In the genomic region with DNA sequence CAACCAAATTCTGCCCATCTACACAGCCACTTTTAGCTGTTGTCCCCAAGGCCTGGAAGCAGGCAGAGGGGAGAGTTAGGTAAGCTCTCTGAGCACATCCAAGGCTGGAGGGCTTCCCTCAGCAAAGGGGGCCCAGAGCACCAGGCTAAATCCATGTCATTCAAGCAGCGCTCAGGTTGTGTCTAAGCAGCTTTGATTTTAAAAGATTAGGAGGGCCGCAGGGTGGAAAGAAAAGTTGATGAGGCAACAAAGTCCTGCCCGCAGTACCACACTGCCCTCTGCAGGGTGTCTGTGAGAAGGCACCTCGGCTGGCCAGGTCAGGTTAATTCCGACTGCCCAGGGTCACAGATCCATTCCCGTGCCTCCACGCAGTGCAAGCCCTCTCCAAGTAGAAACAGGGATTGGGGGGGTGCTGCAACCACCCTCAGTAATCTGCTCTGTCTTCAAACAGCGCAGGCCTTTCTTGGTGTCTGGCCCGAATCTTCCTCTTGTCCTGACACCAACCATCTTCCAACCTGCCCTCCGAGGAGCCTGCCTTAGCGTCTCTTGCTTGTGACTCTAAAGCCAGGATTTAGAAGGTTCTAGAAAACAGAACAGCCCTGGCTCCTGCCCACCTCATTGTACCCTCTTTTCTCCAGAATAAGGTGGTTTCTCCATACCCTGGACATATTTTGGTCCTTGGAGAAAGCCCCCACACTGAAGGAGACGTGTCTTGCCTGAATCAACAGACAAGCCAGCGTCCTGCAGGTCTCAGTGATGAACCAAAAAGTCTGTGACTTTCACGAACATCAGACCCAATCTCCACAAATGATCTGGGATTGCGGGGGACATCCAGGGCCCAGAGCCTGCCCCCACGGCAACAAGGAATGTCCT, we compare ENCODE assay signal across 9 cellular contexts.
DNase-seq lines count a peak whose midpoint lies in the region; ATAC-seq, FAIRE-seq and TF ChIP-seq lines count a peak whose summit lies in the region.
"Had no signal": no experiment of that assay in that cellular context is flagged by ENCODE, and none has a peak within 500 bp of the region (broad histone marks: within the 10 kb centered on the region; RNA-seq: fewer than 3 reads in every experiment).

No MANE protein-coding gene starts in this region.

- no peak for ATAC-seq in GM21528 (IDR thresholded peaks at IDR 0.05; ENCODE audit: low FRiP score, unreplicated experiment)

- no peak overlapping the region for H3K4me3 ChIP-seq in NT2/D1 (ENCODE audit: insufficient read length, low read depth)
- no peak overlapping the region for H3K4me3 ChIP-seq in endothelial cell of umbilical vein (replicated peaks in 1 of 3; ENCODE audit: insufficient read depth in 1 of 3, low read depth in 1 of 3, low read length in 3 of 3)

- H3K4me1 ChIP-seq in NT2/D1 (ENCODE audit: insufficient read depth, insufficient read length) = peaks cover 12% of the 10 kb centered on the region
- no peaks in the 10 kb centered on the region for H3K4me1 ChIP-seq in endothelial cell of umbilical vein (ENCODE audit: control insufficient read depth, extremely low read depth, insufficient read depth, low read length)

- H3K27ac ChIP-seq in endothelial cell of umbilical vein (ENCODE audit: insufficient read depth, low read depth, low read length) = no peak overlapping the region

- H3K9me1 ChIP-seq in endothelial cell of umbilical vein (replicated peaks; ENCODE audit: control insufficient read depth, extremely low read depth, insufficient read depth, low read length) = no peaks in the 10 kb centered on the region

- peak overlapping the region; percentile 79 for H3K27ac Mint-ChIP-seq in mesothelial cell of epicardium
- H3K27ac Mint-ChIP-seq: dendritic cell treated with granulocyte-macrophage colony-stimulating factor and Interleukin-4, amounts not matched to agents 40 ng/mL and 50 ng/mL, for 4 days had no signal

- H4K20me1 ChIP-seq in endothelial cell of umbilical vein (replicated peaks; ENCODE audit: control insufficient read depth, extremely low read depth, insufficient read depth, low read length) = no peaks in the 10 kb centered on the region

- no peaks in the 10 kb centered on the region for H3K9me3 Mint-ChIP-seq in mesothelial cell of epicardium
- H3K9me3 Mint-ChIP-seq: dendritic cell treated with granulocyte-macrophage colony-stimulating factor and Interleukin-4, amounts not matched to agents 40 ng/mL and 50 ng/mL, for 4 days had no signal

- H3K36me3 Mint-ChIP-seq in mesothelial cell of epicardium = peaks cover 3% of the 10 kb centered on the region

- no TSS peak for BruUV-seq in endothelial cell of umbilical vein (replicated peaks; lab: Mats Ljungman, UMichigan)

- H3K36me3 ChIP-seq in NT2/D1 (ENCODE audit: insufficient read depth, insufficient read length, low read length) = no peaks in the 10 kb centered on the region
- no peaks in the 10 kb centered on the region for H3K36me3 ChIP-seq in endothelial cell of umbilical vein (ENCODE audit: control insufficient read depth in 2 of 2, extremely low read depth in 1 of 2, insufficient read depth in 2 of 2, low read length in 2 of 2)

- CTCF ChIA-PET in endothelial cell of umbilical vein (lab: Charles Lee) = interaction anchor here (0.6 to 4.5 kb wide), 37 partner anchors 9 to 1268 kb away, joined by 3 to 73 read pairs (median 5); a partner anchor contains a TSS

- H3K27me3 ChIP-seq in NT2/D1 (ENCODE audit: insufficient read depth, insufficient read length) = peaks cover 7% of the 10 kb centered on the region
- H3K27me3 ChIP-seq in endothelial cell of umbilical vein (ENCODE audit: control insufficient read depth in 2 of 2, insufficient read depth in 2 of 2, low read length in 2 of 2) = peaks cover 0 to 5% of the 10 kb centered on the region in 2 experiments

- H3K9me3 ChIP-seq in NT2/D1 (ENCODE audit: insufficient read depth, low read length) (peaks cover 12% of the 10 kb centered on the region; the same call in 1 of the 2 replicates), endothelial cell of umbilical vein (replicated peaks; ENCODE audit: control insufficient read depth, insufficient read depth, low read length) (no peaks in the 10 kb centered on the region)

- peak overlapping the region; percentile 11 for H3K9ac ChIP-seq in NT2/D1 (ENCODE audit: insufficient read length, low read depth)
- H3K9ac ChIP-seq in endothelial cell of umbilical vein (replicated peaks; ENCODE audit: extremely low read depth, insufficient read depth, low read length) = no peak overlapping the region

- no peak for TF ChIP-seq POLR2A in endothelial cell of umbilical vein (IDR thresholded peaks at IDR 0.05; ENCODE audit: low read depth, low read length)

- no peak overlapping the region for H3K4me2 ChIP-seq in endothelial cell of umbilical vein (ENCODE audit: insufficient read depth, low read length)

- POLR2A ChIA-PET in endothelial cell of umbilical vein (lab: Charles Lee) = no interaction called here

- no peak overlapping the region for H3K4me3 Mint-ChIP-seq in mesothelial cell of epicardium
- H3K4me3 Mint-ChIP-seq: dendritic cell treated with granulocyte-macrophage colony-stimulating factor and Interleukin-4, amounts not matched to agents 40 ng/mL and 50 ng/mL, for 4 days had no signal

- FAIRE-seq in endothelial cell of umbilical vein (lab: Jason Lieb, UNC) = peak; percentile 81

- no peaks in the 10 kb centered on the region for H3K27me3 Mint-ChIP-seq in mesothelial cell of epicardium (ENCODE audit: low read depth)

- no peaks in the 10 kb centered on the region for H3K79me2 ChIP-seq in endothelial cell of umbilical vein (ENCODE audit: control insufficient read depth, insufficient read depth, low read length)

- intact Hi-C loops in endothelial cell of umbilical vein (cut with micrococcal nuclease) = loop anchor here (1.0 to 5.0 kb wide), 7 partner anchors 63 to 1196 kb away; no protein-coding TSS in a partner anchor

- DNase-seq in ELF-1 (ENCODE audit: low read depth, low spot score) (peak; percentile 95), HS-5 (ENCODE audit: low read depth) (peak; percentile 34), NT2/D1 (ENCODE audit: low read depth, low spot score) (peak; percentile 71), endothelial cell of umbilical vein (ENCODE audit: low read depth, low spot score) (peak; percentile 55), mesothelial cell of epicardium (ENCODE audit: low spot score in 2 of 2, unreplicated experiment in 2 of 2) (peak; percentile 57 to 91)
- DNase-seq in activated CD8-positive, alpha-beta memory T cell treated with anti-CD3 and anti-CD28 coated beads, Interleukin-2, amount 50 U/mL, for 1 hour (ENCODE audit: extremely low read depth) = peak; percentile 13
- DNase-seq in stimulated activated CD8-positive, alpha-beta memory T cell treated with anti-CD3 and anti-CD28 coated beads, Interleukin-15, amount 100 ng/mL, for 4 hours (ENCODE audit: low read depth in 2 of 2) = peak; percentile 22 to 29

- peaks cover 32% of the 10 kb centered on the region for H3K4me1 Mint-ChIP-seq in mesothelial cell of epicardium

- dilution Hi-C loops in endothelial cell of umbilical vein (cut with MboI; ENCODE audit: extremely low pct_ligation_motif_present, low sequenced_read_pairs) = no loop called here

- TF ChIP-seq CTCF in endothelial cell of umbilical vein (IDR thresholded peaks at IDR 0.05; ENCODE audit: extremely low read depth in 1 of 2, insufficient read depth in 1 of 2, low read depth in 1 of 2, low read length in 2 of 2) = peak; percentile 77 to 94
- peak; percentile 93 for TF ChIP-seq CTCF in mesothelial cell of epicardium (IDR thresholded peaks at IDR 0.05; ENCODE audit: unreplicated experiment)

- no peak overlapping the region for H2AFZ ChIP-seq in endothelial cell of umbilical vein (ENCODE audit: low read depth, low read length)

TF ChIP-seq in endothelial cell of umbilical vein, 7 proteins besides CTCF, POLR2A, EP300 and RAD21:
- TF ChIP-seq, protein P1, sequence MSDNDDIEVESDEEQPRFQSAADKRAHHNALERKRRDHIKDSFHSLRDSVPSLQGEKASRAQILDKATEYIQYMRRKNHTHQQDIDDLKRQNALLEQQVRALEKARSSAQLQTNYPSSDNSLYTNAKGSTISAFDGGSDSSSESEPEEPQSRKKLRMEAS (IDR thresholded peaks at IDR 0.05; ENCODE audit: insufficient read depth, insufficient read length) = no peak
- no peak for TF ChIP-seq MYC (IDR thresholded peaks at IDR 0.05; ENCODE audit: low read depth, low read length)
- no peak for TF ChIP-seq FOS (IDR thresholded peaks at IDR 0.05; ENCODE audit: borderline replicate concordance, insufficient read depth, low read length)
- TF ChIP-seq GATA2 (IDR thresholded peaks at IDR 0.05; ENCODE audit: insufficient read depth, insufficient read length, low read depth, low read length) = no peak
- TF ChIP-seq POLR2AphosphoS5 (IDR thresholded peaks at IDR 0.05; ENCODE audit: insufficient read depth, low read depth, low read length) = no peak
- TF ChIP-seq JUN (IDR thresholded peaks at IDR 0.05; ENCODE audit: borderline replicate concordance, insufficient read depth, insufficient read length, low read depth) = no peak
- no peak for TF ChIP-seq EZH2 (IDR thresholded peaks at IDR 0.05; ENCODE audit: borderline replicate concordance, low read depth, low read length, severe bottlenecking)

Comparison
In these comparisons a context has a peak if more than half of its experiments do, and no peak if none do; other contexts are left out.
1. DNase-seq: peak in every context shown above with its lines; median percentile 95 in ELF-1; 74 in mesothelial cell of epicardium; 71 in NT2/D1; 55 in endothelial cell of umbilical vein; 34 in HS-5; 26 in stimulated activated CD8-positive, alpha-beta memory T cell treated with anti-CD3 and anti-CD28 coated beads, Interleukin-15, amount 100 ng/mL, for 4 hours; 13 in activated CD8-positive, alpha-beta memory T cell treated with anti-CD3 and anti-CD28 coated beads, Interleukin-2, amount 50 U/mL, for 1 hour.